Comparison of ENCODE assay signal across 9 cellular contexts in the genomic region with DNA sequence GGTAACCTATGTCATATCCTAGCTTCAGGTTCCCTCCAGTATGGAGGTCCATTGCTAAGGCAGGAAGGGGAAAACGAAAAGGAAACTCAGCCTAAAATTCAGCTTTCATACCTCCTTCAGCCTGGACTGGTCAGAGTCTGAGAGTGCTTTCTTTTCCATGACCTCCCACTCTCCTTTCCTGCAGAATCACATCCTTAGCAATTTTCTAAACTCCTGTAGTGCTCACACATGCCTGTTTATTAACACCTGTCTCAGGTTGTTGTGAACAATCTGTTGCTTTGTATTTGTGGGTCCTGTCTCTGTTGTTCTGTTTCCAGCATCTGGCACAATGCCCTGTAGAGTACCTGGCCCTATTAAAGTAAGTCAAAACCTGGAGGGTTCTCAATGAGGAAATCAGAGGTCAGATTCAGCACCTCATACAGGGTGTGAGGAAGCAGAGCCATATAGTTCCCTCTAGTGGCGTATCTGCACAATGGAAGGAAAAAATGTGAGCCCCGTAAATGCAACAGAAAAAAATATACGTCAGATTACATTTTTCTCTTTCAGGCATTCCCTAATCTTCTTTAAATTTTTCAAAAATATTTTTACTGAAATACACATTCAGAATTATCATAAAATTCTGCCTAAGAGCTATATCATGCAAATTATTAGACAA. TPM values are rescaled to one million over a fixed set of nuclear protein-coding genes. Genes with fewer than 3 reads are reported as not detected.
A peak's percentile ranks its signal among the peaks of the same experiment; 100 is the strongest.
DNase-seq lines count a peak whose midpoint lies in the region; ATAC-seq, FAIRE-seq and TF ChIP-seq lines count a peak whose summit lies in the region.
"Not testable (repeated sequence)": the region's sequence is repeated elsewhere in the genome, so short reads cannot be mapped to it uniquely, and the experiment has no call there.
"Had no signal": no experiment of that assay in that cellular context is flagged by ENCODE, and none has a peak within 500 bp of the region (broad histone marks: within the 10 kb centered on the region; RNA-seq: fewer than 3 reads in every experiment).

No MANE protein-coding gene starts in this region.

- DNase-seq in BE2C, result not testable (repeated sequence)
- DNase-seq in HFFc6, result peak; percentile 19
- DNase-seq in RKO (ENCODE audit: low spot score), result peak; percentile 46
- DNase-seq in bronchial epithelial cell (ENCODE audit: low read depth), result peak; percentile 10
- DNase-seq in iPS DF 6.9 (ENCODE audit: low read depth, low spot score), result peak; percentile 1
- DNase-seq in putamen (ENCODE audit: low spot score), result peak; percentile 5

- not testable (repeated sequence) for H3K9me3 ChIP-seq in BE2C; iPS DF 6.9 (ENCODE audit: control insufficient read depth, insufficient read depth, low read length)

- H3K4me3 Mint-ChIP-seq in HFFc6, result not testable (repeated sequence)

- not testable (repeated sequence) for H3K27me3 ChIP-seq in BE2C; KMS-11 (ENCODE audit: insufficient read depth, low read depth); bronchial epithelial cell (ENCODE audit: control insufficient read depth, insufficient read depth, low read length); iPS DF 6.9 (ENCODE audit: control insufficient read depth, insufficient read depth, low read length)

- 100% methylated on average over 1 of the region's 4 CpGs for WGBS in iPS DF 6.9 (ENCODE audit: insufficient coverage, insufficient read length)

- not testable (repeated sequence) for H3K36me3 Mint-ChIP-seq in HFFc6 (ENCODE audit: low read depth)

- not testable (repeated sequence) for H3K4me2 ChIP-seq in KMS-11

- not testable (repeated sequence) for FAIRE-seq in bronchial epithelial cell (lab: Jason Lieb, UNC)

- not testable (repeated sequence) for H3K9me3 Mint-ChIP-seq in HFFc6

- H3K27me3 Mint-ChIP-seq in HFFc6 (ENCODE audit: insufficient read depth), result not testable (repeated sequence)

- H4K20me1 ChIP-seq in KMS-11 (ENCODE audit: insufficient read depth), result not testable (repeated sequence)

- ATAC-seq in GM18858 (IDR thresholded peaks at IDR 0.05; ENCODE audit: unreplicated experiment), result peak; percentile 82

- H3K27ac ChIP-seq in KMS-11; iPS DF 6.9 (ENCODE audit: low read length): not testable (repeated sequence)

- H3K9ac ChIP-seq in KMS-11, result not testable (repeated sequence)

- TF ChIP-seq CTCF in BE2C (IDR thresholded peaks at IDR 0.05; ENCODE audit: low read depth, low read length), result peak; percentile 72
- TF ChIP-seq CTCF in HFFc6 (IDR thresholded peaks at IDR 0.05), result peak; percentile 78
- TF ChIP-seq CTCF in KMS-11 (conservative IDR thresholded peaks at IDR 0.05; ENCODE audit: low read depth, low read length), result peak; percentile 34; the same call in 1 of the 2 replicates
- peak; percentile 52 for TF ChIP-seq CTCF in bronchial epithelial cell (IDR thresholded peaks at IDR 0.05; ENCODE audit: insufficient read depth, low read length, severe bottlenecking)

- H3K36me3 ChIP-seq in BE2C; KMS-11 (ENCODE audit: insufficient read depth); bronchial epithelial cell (ENCODE audit: control insufficient read depth, insufficient read depth, low read length); iPS DF 6.9 (ENCODE audit: control insufficient read depth, insufficient read depth, low read length): not testable (repeated sequence)

- H3K27ac Mint-ChIP-seq in HFFc6, result not testable (repeated sequence)

- not testable (repeated sequence) for H2AFZ ChIP-seq in KMS-11 (ENCODE audit: low read depth)

- not testable (repeated sequence) for H3K4me3 ChIP-seq in BE2C (ENCODE audit: low read depth, low read length); KMS-11 (IDR thresholded peaks at IDR 0.05; ENCODE audit: insufficient read depth, low read depth, low read length); bronchial epithelial cell (ENCODE audit: low read depth, low read length); iPS DF 6.9 (ENCODE audit: low read length)

- not testable (repeated sequence) for H3K4me1 ChIP-seq in BE2C; KMS-11 (ENCODE audit: low read depth, poor library complexity, severe bottlenecking); iPS DF 6.9 (ENCODE audit: control insufficient read depth, insufficient read depth, low read length)

- not testable (repeated sequence) for H3K4me1 Mint-ChIP-seq in HFFc6 (ENCODE audit: low read depth)

- H3K79me2 ChIP-seq in KMS-11 (ENCODE audit: insufficient read depth, low read depth), result not testable (repeated sequence)

RNA-seq across cellular contexts. Expression of a gene that starts 2.3 kb away (rescaled TPM):
- not detected for polyA plus RNA-seq in BE2C (2012; ENCODE audit: insufficient read depth, insufficient read length, low read depth)
- not detected for total RNA-seq in HFFc6 (2021; fragmentation: NEBNext Ultra II Directional; extraction: Animal tissue kit (Norgen Biotek cat#: 25700))
- total RNA-seq in bronchial epithelial cell, result not detected in 2 replicates
- total RNA-seq: thoracic aorta had no signal
